ENCODE assay signal across 1 cellular context in genomic region chr15:43133429-43134156, GRCh38.
TF ChIP-seq lines count a peak whose summit lies in the region.

Gene TMEM62 (plus strand): TSS chr15:43133586. CDS start chr15:43133803, 217 bp downstream.

TF ChIP-seq in HepG2, 621 proteins besides CTCF, POLR2A, EP300 and RAD21 (continued from another document and continues in another):
- TF ChIP-seq ZNF646 (CRISPR knock-in tag; IDR thresholded peaks at IDR 0.05): no peak
- TF ChIP-seq ZNF781 (CRISPR knock-in tag; IDR thresholded peaks at IDR 0.05; ENCODE audit: borderline replicate concordance, not compliant biosample characterization): peak; percentile 2
- no peak for TF ChIP-seq HNF4G (IDR thresholded peaks at IDR 0.05; ENCODE audit: borderline replicate concordance, low read depth, low read length)
- 0 out of 2 replicates have a peak, but pooled peaks have one; percentile 49 for TF ChIP-seq HNF4G (CRISPR knock-in tag; IDR thresholded peaks at IDR 0.05; ENCODE audit: borderline replicate concordance, low read depth)
- TF ChIP-seq, protein P1, sequence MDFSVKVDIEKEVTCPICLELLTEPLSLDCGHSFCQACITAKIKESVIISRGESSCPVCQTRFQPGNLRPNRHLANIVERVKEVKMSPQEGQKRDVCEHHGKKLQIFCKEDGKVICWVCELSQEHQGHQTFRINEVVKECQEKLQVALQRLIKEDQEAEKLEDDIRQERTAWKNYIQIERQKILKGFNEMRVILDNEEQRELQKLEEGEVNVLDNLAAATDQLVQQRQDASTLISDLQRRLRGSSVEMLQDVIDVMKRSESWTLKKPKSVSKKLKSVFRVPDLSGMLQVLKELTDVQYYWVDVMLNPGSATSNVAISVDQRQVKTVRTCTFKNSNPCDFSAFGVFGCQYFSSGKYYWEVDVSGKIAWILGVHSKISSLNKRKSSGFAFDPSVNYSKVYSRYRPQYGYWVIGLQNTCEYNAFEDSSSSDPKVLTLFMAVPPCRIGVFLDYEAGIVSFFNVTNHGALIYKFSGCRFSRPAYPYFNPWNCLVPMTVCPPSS (IDR thresholded peaks at IDR 0.05): no peak
- peak; percentile 47; the same call in 1 of the 2 replicates for TF ChIP-seq TOPORS (CRISPR knock-in tag; IDR thresholded peaks at IDR 0.05)
- TF ChIP-seq ZNF34 (CRISPR knock-in tag; IDR thresholded peaks at IDR 0.05; ENCODE audit: borderline replicate concordance): no peak
- no peak for TF ChIP-seq ZNF720 (CRISPR knock-in tag; IDR thresholded peaks at IDR 0.05)
- no peak for TF ChIP-seq NCOR1 (IDR thresholded peaks at IDR 0.05; ENCODE audit: borderline replicate concordance, low read length)
- TF ChIP-seq LCORL (IDR thresholded peaks at IDR 0.05): no peak
- no peak for TF ChIP-seq LCORL (CRISPR knock-in tag; IDR thresholded peaks at IDR 0.05)
- 0 out of 2 replicates have a peak, but pooled peaks have one; percentile 25 for TF ChIP-seq NFYC (CRISPR knock-in tag; IDR thresholded peaks at IDR 0.05)
- 0 out of 2 replicates have a peak, but pooled peaks have one; percentile 9 for TF ChIP-seq ZNF138 (CRISPR knock-in tag; IDR thresholded peaks at IDR 0.05; ENCODE audit: low read depth)
- TF ChIP-seq, protein P2, sequence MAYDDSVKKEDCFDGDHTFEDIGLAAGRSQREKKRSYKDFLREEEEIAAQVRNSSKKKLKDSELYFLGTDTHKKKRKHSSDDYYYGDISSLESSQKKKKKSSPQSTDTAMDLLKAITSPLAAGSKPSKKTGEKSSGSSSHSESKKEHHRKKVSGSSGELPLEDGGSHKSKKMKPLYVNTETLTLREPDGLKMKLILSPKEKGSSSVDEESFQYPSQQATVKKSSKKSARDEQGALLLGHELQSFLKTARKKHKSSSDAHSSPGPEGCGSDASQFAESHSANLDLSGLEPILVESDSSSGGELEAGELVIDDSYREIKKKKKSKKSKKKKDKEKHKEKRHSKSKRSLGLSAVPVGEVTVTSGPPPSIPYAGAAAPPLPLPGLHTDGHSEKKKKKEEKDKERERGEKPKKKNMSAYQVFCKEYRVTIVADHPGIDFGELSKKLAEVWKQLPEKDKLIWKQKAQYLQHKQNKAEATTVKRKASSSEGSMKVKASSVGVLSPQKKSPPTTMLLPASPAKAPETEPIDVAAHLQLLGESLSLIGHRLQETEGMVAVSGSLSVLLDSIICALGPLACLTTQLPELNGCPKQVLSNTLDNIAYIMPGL (CRISPR knock-in tag; IDR thresholded peaks at IDR 0.05; ENCODE audit: borderline replicate concordance in 1 of 2, low read depth in 1 of 2): peak; percentile 73 to 84; a peak in 2 of 4 replicates
- TF ChIP-seq NFAT5 (CRISPR knock-in tag; IDR thresholded peaks at IDR 0.05): no peak
- TF ChIP-seq HCFC1 (IDR thresholded peaks at IDR 0.05; ENCODE audit: low read depth, low read length): no peak
- TF ChIP-seq ZNF292 (CRISPR knock-in tag; IDR thresholded peaks at IDR 0.05; ENCODE audit: borderline replicate concordance, low read depth): no peak
- no peak for TF ChIP-seq ZNF773 (CRISPR knock-in tag; IDR thresholded peaks at IDR 0.05; ENCODE audit: borderline replicate concordance)
- TF ChIP-seq ZSCAN29 (CRISPR knock-in tag; conservative IDR thresholded peaks at IDR 0.05): no peak
- no peak for TF ChIP-seq PRPF4 (IDR thresholded peaks at IDR 0.05; ENCODE audit: low read depth, low read length, poor library complexity, severe bottlenecking)
- no peak for TF ChIP-seq JARID2 (CRISPR knock-in tag; IDR thresholded peaks at IDR 0.05; ENCODE audit: insufficient replicate concordance)
- 0 out of 2 replicates have a peak, but pooled peaks have one; percentile 36 for TF ChIP-seq MED13 (CRISPR knock-in tag; IDR thresholded peaks at IDR 0.05)
- 0 out of 2 replicates have a peak, but pooled peaks have one; percentile 10 for TF ChIP-seq RBAK (CRISPR knock-in tag; IDR thresholded peaks at IDR 0.05)
- no peak for TF ChIP-seq ZNF317 (CRISPR knock-in tag; IDR thresholded peaks at IDR 0.05)
- TF ChIP-seq, protein P3, sequence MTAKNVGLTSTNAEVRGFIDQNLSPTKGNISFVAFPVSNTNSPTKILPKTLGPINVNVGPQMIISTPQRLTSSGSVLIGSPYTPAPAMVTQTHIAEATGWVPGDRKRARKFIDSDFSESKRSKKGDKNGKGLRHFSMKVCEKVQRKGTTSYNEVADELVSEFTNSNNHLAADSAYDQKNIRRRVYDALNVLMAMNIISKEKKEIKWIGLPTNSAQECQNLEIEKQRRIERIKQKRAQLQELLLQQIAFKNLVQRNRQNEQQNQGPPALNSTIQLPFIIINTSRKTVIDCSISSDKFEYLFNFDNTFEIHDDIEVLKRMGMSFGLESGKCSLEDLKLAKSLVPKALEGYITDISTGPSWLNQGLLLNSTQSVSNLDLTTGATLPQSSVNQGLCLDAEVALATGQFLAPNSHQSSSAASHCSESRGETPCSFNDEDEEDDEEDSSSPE (CRISPR knock-in tag; IDR thresholded peaks at IDR 0.05): no peak
- TF ChIP-seq ZNF761 (CRISPR knock-in tag; conservative IDR thresholded peaks at IDR 0.05): no peak
- no peak for TF ChIP-seq ADNP (CRISPR knock-in tag; IDR thresholded peaks at IDR 0.05)
- TF ChIP-seq GATAD1 (CRISPR knock-in tag; IDR thresholded peaks at IDR 0.05): peak; percentile 42; the same call in 1 of the 2 replicates
- TF ChIP-seq SRSF4 (IDR thresholded peaks at IDR 0.05; ENCODE audit: low read depth, low read length, poor library complexity, severe bottlenecking): no peak
- TF ChIP-seq SMC3 (IDR thresholded peaks at IDR 0.05; ENCODE audit: low read length): no peak
- TF ChIP-seq ZNF841 (CRISPR knock-in tag; IDR thresholded peaks at IDR 0.05; ENCODE audit: borderline replicate concordance): no peak
- TF ChIP-seq PTBP1 (IDR thresholded peaks at IDR 0.05; ENCODE audit: low read depth, low read length, poor library complexity, severe bottlenecking): no peak
- TF ChIP-seq, protein P4, sequence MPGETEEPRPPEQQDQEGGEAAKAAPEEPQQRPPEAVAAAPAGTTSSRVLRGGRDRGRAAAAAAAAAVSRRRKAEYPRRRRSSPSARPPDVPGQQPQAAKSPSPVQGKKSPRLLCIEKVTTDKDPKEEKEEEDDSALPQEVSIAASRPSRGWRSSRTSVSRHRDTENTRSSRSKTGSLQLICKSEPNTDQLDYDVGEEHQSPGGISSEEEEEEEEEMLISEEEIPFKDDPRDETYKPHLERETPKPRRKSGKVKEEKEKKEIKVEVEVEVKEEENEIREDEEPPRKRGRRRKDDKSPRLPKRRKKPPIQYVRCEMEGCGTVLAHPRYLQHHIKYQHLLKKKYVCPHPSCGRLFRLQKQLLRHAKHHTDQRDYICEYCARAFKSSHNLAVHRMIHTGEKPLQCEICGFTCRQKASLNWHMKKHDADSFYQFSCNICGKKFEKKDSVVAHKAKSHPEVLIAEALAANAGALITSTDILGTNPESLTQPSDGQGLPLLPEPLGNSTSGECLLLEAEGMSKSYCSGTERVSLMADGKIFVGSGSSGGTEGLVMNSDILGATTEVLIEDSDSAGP (CRISPR knock-in tag; IDR thresholded peaks at IDR 0.05; ENCODE audit: borderline replicate concordance): no peak
- TF ChIP-seq, protein P5, sequence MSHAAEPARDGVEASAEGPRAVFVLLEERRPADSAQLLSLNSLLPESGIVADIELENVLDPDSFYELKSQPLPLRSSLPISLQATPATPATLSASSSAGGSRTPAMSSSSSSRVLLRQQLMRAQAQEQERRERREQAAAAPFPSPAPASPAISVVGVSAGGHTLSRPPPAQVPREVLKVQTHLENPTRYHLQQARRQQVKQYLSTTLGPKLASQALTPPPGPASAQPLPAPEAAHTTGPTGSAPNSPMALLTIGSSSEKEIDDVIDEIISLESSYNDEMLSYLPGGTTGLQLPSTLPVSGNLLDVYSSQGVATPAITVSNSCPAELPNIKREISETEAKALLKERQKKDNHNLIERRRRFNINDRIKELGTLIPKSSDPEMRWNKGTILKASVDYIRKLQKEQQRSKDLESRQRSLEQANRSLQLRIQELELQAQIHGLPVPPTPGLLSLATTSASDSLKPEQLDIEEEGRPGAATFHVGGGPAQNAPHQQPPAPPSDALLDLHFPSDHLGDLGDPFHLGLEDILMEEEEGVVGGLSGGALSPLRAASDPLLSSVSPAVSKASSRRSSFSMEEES (CRISPR knock-in tag; IDR thresholded peaks at IDR 0.05): no peak
- no peak for TF ChIP-seq MTA1 (CRISPR knock-in tag; IDR thresholded peaks at IDR 0.05; ENCODE audit: borderline replicate concordance)
- TF ChIP-seq ZBTB7B (CRISPR knock-in tag; IDR thresholded peaks at IDR 0.05): no peak; the same call in 1 of the 2 replicates
- TF ChIP-seq ZNF572 (CRISPR knock-in tag; IDR thresholded peaks at IDR 0.05): no peak
- no peak for TF ChIP-seq ZNF644 (CRISPR knock-in tag; IDR thresholded peaks at IDR 0.05; ENCODE audit: low read depth)
- no peak for TF ChIP-seq LBX2 (CRISPR knock-in tag; IDR thresholded peaks at IDR 0.05; ENCODE audit: borderline replicate concordance)
- TF ChIP-seq RXRA (CRISPR knock-in tag; IDR thresholded peaks at IDR 0.05): no peak
- TF ChIP-seq ZBTB42 (CRISPR knock-in tag; IDR thresholded peaks at IDR 0.05): no peak
- TF ChIP-seq IRF1 (CRISPR knock-in tag; IDR thresholded peaks at IDR 0.05; ENCODE audit: low read depth): no peak
